In genomic region chr4:83728191-83728590, GRCh38 we compare ENCODE assay signal across 33 cellular contexts.
"Had no signal": no experiment of that assay in that cellular context is flagged by ENCODE, and none has a peak within 500 bp of the region (broad histone marks: within the 10 kb centered on the region; RNA-seq: fewer than 3 reads in every experiment).

No MANE protein-coding gene starts in this region.

- H3K4me3 ChIP-seq: MG63 had no signal

- H3K36me3 ChIP-seq: MG63 had no signal

- H3K27me3 ChIP-seq: MG63 had no signal

- DNase-seq: Karpas-422, Kasumi-1, MG63, MM.1S, NCI-H1048, NCI-H1092, NCI-H1092 treated with DMSO at 0.1 percent for 48 hours, NCI-H1105, NCI-H1105 treated with DMSO at 0.1 percent for 48 hours, NCI-H1417, NCI-H1417 treated with DMSO at 0.1 percent for 48 hours, NCI-H1436, NCI-H1436 treated with DMSO at 0.1 percent for 48 hours, NCI-H146, NCI-H1694, NCI-H1694 treated with DMSO at 0.1 percent for 48 hours, NCI-H187, NCI-H187 treated with DMSO at 0.1 percent for 48 hours, NCI-H1930, NCI-H2029, NCI-H2029 treated with DMSO at 0.1 percent for 48 hours, NCI-H2081, NCI-H2081 treated with DMSO at 0.1 percent for 48 hours, NCI-H2107, NCI-H2171, NCI-H2171 treated with DMSO at 0.1 percent for 48 hours, NCI-H2227 treated with DMSO at 0.1 percent for 48 hours, NCI-H226, NCI-H345, NCI-H446, NCI-H446 treated with DMSO at 0.1 percent for 48 hours, NCI-H510A, NCI-H510A treated with DMSO at 0.1 percent for 48 hours had no signal

- H3K9me3 ChIP-seq: MG63 had no signal
